ENCODE assay signal across 1 cellular context in genomic region chr10:101783736-101784118, GRCh38.
TF ChIP-seq lines count a peak whose summit lies in the region.

No MANE protein-coding gene starts in this region.

TF ChIP-seq in GM12878, 131 proteins besides CTCF, POLR2A, EP300 and RAD21:
- TF ChIP-seq SKIL (IDR thresholded peaks at IDR 0.05; ENCODE audit: low read depth, poor library complexity, severe bottlenecking) (no peak), ZBTB40 (IDR thresholded peaks at IDR 0.05; ENCODE audit: borderline replicate concordance) (no peak), KAT2A (conservative IDR thresholded peaks at IDR 0.05; ENCODE audit: control insufficient read depth, low read depth, low read length) (no peak), SIX5 (IDR thresholded peaks at IDR 0.05; ENCODE audit: low read depth, low read length, severe bottlenecking) (no peak), ZSCAN29 (IDR thresholded peaks at IDR 0.05) (no peak), EZH2 (IDR thresholded peaks at IDR 0.05; ENCODE audit: borderline replicate concordance, control insufficient read depth, low read depth, low read length) (no peak), SP1 (IDR thresholded peaks at IDR 0.05; ENCODE audit: low read depth, low read length) (no peak), ZNF274 (IDR thresholded peaks at IDR 0.05; ENCODE audit: insufficient read depth, insufficient read length) (no peak), TARDBP (IDR thresholded peaks at IDR 0.05; ENCODE audit: borderline replicate concordance) (no peak), USF2 (IDR thresholded peaks at IDR 0.05; ENCODE audit: borderline replicate concordance, low read depth, low read length) (no peak), RBBP5 (conservative IDR thresholded peaks at IDR 0.05) (no peak), ZNF207 (IDR thresholded peaks at IDR 0.05; ENCODE audit: borderline replicate concordance) (no peak), GATAD2B (conservative IDR thresholded peaks at IDR 0.05; ENCODE audit: low read depth) (no peak), FOS (IDR thresholded peaks at IDR 0.05; ENCODE audit: borderline replicate concordance, extremely low read depth, insufficient read length) (no peak), ZBED1 (IDR thresholded peaks at IDR 0.05; ENCODE audit: borderline replicate concordance) (0 out of 2 replicates have a peak, but pooled peaks have one; percentile 22), POLR2AphosphoS5 (IDR thresholded peaks at IDR 0.05; ENCODE audit: low read length) (peak; percentile 41; the same call in 1 of the 2 replicates), SMAD1 (IDR thresholded peaks at IDR 0.05; ENCODE audit: low read depth, partially characterized antibody) (no peak), SUZ12 (IDR thresholded peaks at IDR 0.05; ENCODE audit: unreplicated experiment) (no peak), MTA2 (IDR thresholded peaks at IDR 0.05; ENCODE audit: low read depth) (no peak), BCL3 (IDR thresholded peaks at IDR 0.05; ENCODE audit: borderline replicate concordance, insufficient read depth, low read depth, low read length, poor library complexity, severe bottlenecking) (peak; percentile 8), MTA3 (IDR thresholded peaks at IDR 0.05; ENCODE audit: borderline replicate concordance, low read length) (peak; percentile 19; the same call in 1 of the 2 replicates), ESRRA (IDR thresholded peaks at IDR 0.05; ENCODE audit: low read length) (no peak), E4F1 (IDR thresholded peaks at IDR 0.05; ENCODE audit: borderline replicate concordance, partially characterized antibody) (no peak)
